In genomic region chr14:73712071-73712506, GRCh38 we compare ENCODE assay signal across 2 cellular contexts.
TF ChIP-seq lines count a peak whose summit lies in the region.

No MANE protein-coding gene starts in this region.

TF ChIP-seq in HCT116, 20 proteins besides CTCF, POLR2A, EP300 and RAD21 (continued from another document):
- TF ChIP-seq REST (IDR thresholded peaks at IDR 0.05; ENCODE audit: low read depth) (no peak), ZFX (IDR thresholded peaks at IDR 0.05) (no peak), EGR1 (IDR thresholded peaks at IDR 0.05; ENCODE audit: low read depth) (no peak), ELF1 (IDR thresholded peaks at IDR 0.05; ENCODE audit: borderline replicate concordance, low read depth) (no peak)

TF ChIP-seq in WTC11, 78 proteins besides CTCF, POLR2A, EP300 and RAD21 (continued from another document):
- TF ChIP-seq IRF2 (CRISPR knock-in tag; IDR thresholded peaks at IDR 0.05; ENCODE audit: borderline replicate concordance, low read depth), result no peak
- TF ChIP-seq TCF7 (CRISPR knock-in tag; IDR thresholded peaks at IDR 0.05; ENCODE audit: low read depth), result no peak
- no peak for TF ChIP-seq HMGA2 (CRISPR knock-in tag; IDR thresholded peaks at IDR 0.05)
TF ChIP-seq in WTC11: peak in this region for 0.
